12 cellular contexts compared by ENCODE assay signal in the genomic region with DNA sequence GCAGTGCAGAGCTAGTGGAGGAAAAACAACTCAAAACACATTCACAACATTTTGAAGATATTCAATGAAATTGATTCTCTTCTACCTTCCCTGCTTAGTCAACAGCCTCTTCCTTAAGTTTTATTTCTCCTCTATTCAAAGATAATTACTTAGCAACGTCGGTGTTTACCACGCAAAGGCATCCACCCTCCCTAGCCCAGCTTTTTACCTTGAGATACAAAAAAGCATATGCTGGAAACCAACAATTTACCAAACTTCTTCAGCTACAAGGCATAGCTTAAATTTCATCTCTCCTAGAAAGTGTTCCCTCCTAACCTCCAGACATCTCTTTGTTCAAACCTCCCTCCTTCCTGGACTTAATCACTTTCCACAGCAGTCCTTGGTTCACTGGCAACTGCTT.
DNase-seq lines count a peak whose midpoint lies in the region; ATAC-seq and TF ChIP-seq lines count a peak whose summit lies in the region.
"Had no signal": no experiment of that assay in that cellular context is flagged by ENCODE, and none has a peak within 500 bp of the region (broad histone marks: within the 10 kb centered on the region; RNA-seq: fewer than 3 reads in every experiment).

No MANE protein-coding gene starts in this region.

- 91 to 94% methylated on average over 3 of the region's 3 CpGs for WGBS in upper lobe of left lung, 2 donors

- TF ChIP-seq CTCF in A673 (conservative IDR thresholded peaks at IDR 0.05; ENCODE audit: low read depth, low read length) (no peak), upper lobe of left lung (IDR thresholded peaks at IDR 0.05) (no peak)
- no peak for TF ChIP-seq CTCF in CD8-positive, alpha-beta T cell (IDR thresholded peaks at IDR 0.05)

- intact Hi-C loops in A673 (cut with micrococcal nuclease; ENCODE audit: unreplicated experiment) = no loop called here
- intact Hi-C loops in CD8-positive, alpha-beta T cell (cut with DNase I, micrococcal nuclease) = loop anchor here (5.0 to 10.0 kb wide), 5 partner anchors 52 to 214 kb away; partner anchors contain the start of genes SCAF4 (in 2 of the 2) and TIAM1 (in 1 of the 2)

- ATAC-seq in CD8-positive, alpha-beta T cell = no peak
- ATAC-seq in T-helper 17 cell (no peak), upper lobe of left lung (ENCODE audit: low FRiP score in 2 of 2) (no peak), GM21360 (IDR thresholded peaks at IDR 0.05; ENCODE audit: unreplicated experiment) (no peak)
- ATAC-seq: left cardiac atrium had no signal

- H3K4me1 Mint-ChIP-seq in CD8-positive, alpha-beta T cell (ENCODE audit: low read depth) = peaks cover 32% of the 10 kb centered on the region
- peaks cover 17% of the 10 kb centered on the region for H3K4me1 Mint-ChIP-seq in T-helper 17 cell

- POLR2A ChIA-PET in A673 (lab: Charles Lee; ENCODE audit: low non-redundant PET) = no interaction called here
- POLR2A ChIA-PET in CD8-positive, alpha-beta T cell (lab: Charles Lee) = no interaction called here

- TF ChIP-seq POLR2A in upper lobe of left lung (IDR thresholded peaks at IDR 0.05) = no peak

- H3K36me3 ChIP-seq in A673 (ENCODE audit: insufficient read depth, low read length, poor library complexity, severe bottlenecking) = no peaks in the 10 kb centered on the region
- no peaks in the 10 kb centered on the region for H3K36me3 ChIP-seq in CD8-positive, alpha-beta T cell (ENCODE audit: insufficient read depth, low read length)
- H3K36me3 ChIP-seq in iPS-20b (ENCODE audit: insufficient read depth, low read depth, low read length) = no peaks in the 10 kb centered on the region
- H3K36me3 ChIP-seq in upper lobe of left lung = no peaks in the 10 kb centered on the region
- H3K36me3 ChIP-seq: breast epithelium, stomach had no signal

- H3K27me3 Mint-ChIP-seq in CD8-positive, alpha-beta T cell (ENCODE audit: low read depth) = peaks cover 8% of the 10 kb centered on the region
- H3K27me3 Mint-ChIP-seq in T-helper 17 cell = peaks cover 15% of the 10 kb centered on the region

- H3K36me3 Mint-ChIP-seq in CD8-positive, alpha-beta T cell = peaks cover 3% of the 10 kb centered on the region
- H3K36me3 Mint-ChIP-seq in T-helper 17 cell (ENCODE audit: low read depth) = no peaks in the 10 kb centered on the region

- BruUV-seq in A673 (replicated peaks; lab: Mats Ljungman, UMichigan) = no TSS peak

- CTCF ChIA-PET in A673 (lab: Charles Lee) = no interaction called here
- CTCF ChIA-PET in CD8-positive, alpha-beta T cell (lab: Charles Lee) = interaction anchor here (1.7 kb wide), 1 partner anchor 24 kb away, joined by 5 read pairs; no protein-coding TSS in a partner anchor

- peaks cover 33% of the 10 kb centered on the region for H3K4me1 ChIP-seq in A673 (ENCODE audit: insufficient read depth, low read length, poor library complexity, severe bottlenecking)
- peaks cover 15% of the 10 kb centered on the region for H3K4me1 ChIP-seq in CD8-positive, alpha-beta T cell (ENCODE audit: insufficient read depth, low read length)
- H3K4me1 ChIP-seq in iPS-20b (ENCODE audit: insufficient read depth, low read length) = peaks cover 44% of the 10 kb centered on the region
- peaks cover 22 to 29% (median 25%) of the 10 kb centered on the region in 4 donors for H3K4me1 ChIP-seq in upper lobe of left lung

- H3K4me3 Mint-ChIP-seq in CD8-positive, alpha-beta T cell = peak overlapping the region; percentile 85
- H3K4me3 Mint-ChIP-seq in T-helper 17 cell = peak overlapping the region; percentile 71

- DNase-seq in A673 (ENCODE audit: low spot score) (no peak), T-helper 17 cell (no peak), H4 (ENCODE audit: low spot score) (no peak), upper lobe of left lung (no peak), islet precursor cell (no peak)
- DNase-seq in CD8-positive, alpha-beta T cell = no peak
- DNase-seq: GF-D8, left cardiac atrium, stomach had no signal

- H3K27me3 ChIP-seq in A673 (replicated peaks; ENCODE audit: insufficient read depth, low read depth, low read length, poor library complexity) (peaks cover 23% of the 10 kb centered on the region), iPS-20b (ENCODE audit: insufficient read depth, low read length) (peaks cover 26% of the 10 kb centered on the region), upper lobe of left lung (peaks cover 0 to 25% (median 21%) of the 10 kb centered on the region in 4 donors)
- H3K27me3 ChIP-seq in CD8-positive, alpha-beta T cell (ENCODE audit: insufficient read depth, low read length) = no peaks in the 10 kb centered on the region

- H3K9ac ChIP-seq in iPS-20b (ENCODE audit: low read depth, low read length) = peak overlapping the region; percentile 49; the same call in 1 of the 2 replicates

- H3K9me3 Mint-ChIP-seq in CD8-positive, alpha-beta T cell = no peaks in the 10 kb centered on the region

- H3K27ac ChIP-seq in A673 (ENCODE audit: low read depth, low read length, poor library complexity, severe bottlenecking) (peak overlapping the region; percentile 63), iPS-20b (ENCODE audit: low read length) (no peak overlapping the region), upper lobe of left lung (no peak overlapping the region)
- H3K27ac ChIP-seq in CD8-positive, alpha-beta T cell (ENCODE audit: low read depth, low read length) = no peak overlapping the region
- H3K27ac ChIP-seq: breast epithelium, stomach had no signal

- TF ChIP-seq EP300 in upper lobe of left lung (IDR thresholded peaks at IDR 0.05) = no peak

- H3K4me3 ChIP-seq in A673 (ENCODE audit: low read depth, low read length, poor library complexity, severe bottlenecking) (no peak overlapping the region), iPS-20b (ENCODE audit: low read length) (peak overlapping the region; percentile 83), upper lobe of left lung (no peak overlapping the region)
- H3K4me3 ChIP-seq in CD8-positive, alpha-beta T cell (ENCODE audit: low read depth, low read length) = no peak overlapping the region

- no peak overlapping the region for H3K27ac Mint-ChIP-seq in CD8-positive, alpha-beta T cell
- no peak overlapping the region for H3K27ac Mint-ChIP-seq in T-helper 17 cell

- no peaks in the 10 kb centered on the region for H3K9me3 ChIP-seq in A673 (ENCODE audit: low read depth, low read length, poor library complexity, severe bottlenecking)
- H3K9me3 ChIP-seq in CD8-positive, alpha-beta T cell (ENCODE audit: low read length) = no peaks in the 10 kb centered on the region
- H3K9me3 ChIP-seq in T-helper 17 cell (ENCODE audit: control insufficient read depth, low read length, poor library complexity, severe bottlenecking) = no peaks in the 10 kb centered on the region
- no peaks in the 10 kb centered on the region for H3K9me3 ChIP-seq in iPS-20b (ENCODE audit: insufficient read depth, low read depth, low read length)
- H3K9me3 ChIP-seq in upper lobe of left lung = no peaks in the 10 kb centered on the region
- H3K9me3 ChIP-seq: breast epithelium, stomach had no signal
